20 cellular contexts compared by ENCODE assay signal in the genomic region with DNA sequence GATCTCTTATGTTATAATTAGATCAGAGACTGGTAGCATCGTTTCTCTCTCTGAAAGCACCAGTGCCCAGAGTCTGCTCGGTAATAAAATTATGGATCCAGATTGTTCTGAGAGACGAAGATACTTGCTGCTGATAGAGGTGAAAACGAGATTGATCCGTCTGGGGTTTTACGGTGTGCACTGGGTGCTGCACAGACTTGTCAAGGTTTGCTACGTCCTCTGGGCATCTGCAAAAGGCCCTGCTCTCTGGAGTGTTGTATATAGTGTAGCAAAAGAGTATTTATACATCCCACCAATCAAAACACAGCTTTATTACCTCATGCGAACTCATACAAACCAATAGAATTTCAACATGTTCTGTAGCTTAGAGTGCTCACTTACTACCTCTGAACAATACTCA.
A peak's percentile ranks its signal among the peaks of the same experiment; 100 is the strongest.
DNase-seq lines count a peak whose midpoint lies in the region; ATAC-seq, FAIRE-seq and TF ChIP-seq lines count a peak whose summit lies in the region.
"Had no signal": no experiment of that assay in that cellular context is flagged by ENCODE, and none has a peak within 500 bp of the region (broad histone marks: within the 10 kb centered on the region; RNA-seq: fewer than 3 reads in every experiment).

No MANE protein-coding gene starts in this region.

- H3K27me3 ChIP-seq in BE2C: no peaks in the 10 kb centered on the region
- peaks cover 4 to 13% of the 10 kb centered on the region in 2 experiments; a peak in 3 of 5 replicates for H3K27me3 ChIP-seq in K562 (ENCODE audit: control insufficient read depth in 2 of 2, insufficient read depth in 2 of 2, low read length in 2 of 2)
- no peaks in the 10 kb centered on the region for H3K27me3 ChIP-seq in dorsolateral prefrontal cortex
- H3K27me3 ChIP-seq in PC-3 (ENCODE audit: low read length): no peaks in the 10 kb centered on the region

- no peak overlapping the region for H3K4me2 ChIP-seq in OCI-LY7 (ENCODE audit: low read length)
- no peak overlapping the region for H3K4me2 ChIP-seq in K562 (ENCODE audit: insufficient read depth, low read length)
- H3K4me2 ChIP-seq in PC-3 (ENCODE audit: low read length): no peak overlapping the region

- H3K9me3 ChIP-seq in BE2C: no peaks in the 10 kb centered on the region
- no peaks in the 10 kb centered on the region for H3K9me3 ChIP-seq in OCI-LY7 (ENCODE audit: low read length)
- H3K9me3 ChIP-seq in K562 (replicated peaks; ENCODE audit: control insufficient read depth, insufficient read depth, low read depth, low read length): no peaks in the 10 kb centered on the region
- no peaks in the 10 kb centered on the region for H3K9me3 ChIP-seq in PC-3 (ENCODE audit: low read length)

- DNase-seq in DMS 273 (lab: John Stamatoyannopoulos, UW; ENCODE audit: unreplicated experiment): peak; percentile 26
- DNase-seq in DMS 273 treated with DMSO at 0.1 percent for 48 hours (lab: John Stamatoyannopoulos, UW): no peak
- DNase-seq in BE2C: peak; percentile 56
- DNase-seq in OCI-LY7 (ENCODE audit: low spot score): no peak
- DNase-seq in K562 (ENCODE audit: extremely low read depth in 1 of 4, low spot score in 3 of 4): no peak
- DNase-seq in dorsolateral prefrontal cortex: no peak
- no peak for DNase-seq in PC-3
- DNase-seq in NK-92 (lab: John Stamatoyannopoulos, UW; ENCODE audit: unreplicated experiment): no peak
- DNase-seq: Calu3; CD4-positive, alpha-beta memory T cell; GDM1; GOT3; NCI-H146; NCI-H2107; NCI-H446; NCI-H774; SHP77 treated with DMSO at 0.1 percent for 48 hours had no signal

- no peaks in the 10 kb centered on the region for H3K9me2 ChIP-seq in OCI-LY7 (ENCODE audit: insufficient read depth, low read length)
- no peaks in the 10 kb centered on the region for H3K9me2 ChIP-seq in PC-3 (replicated peaks; ENCODE audit: low read length)

- no peaks in the 10 kb centered on the region for H3K79me2 ChIP-seq in OCI-LY7 (ENCODE audit: insufficient read depth, low read depth, low read length)
- H3K79me2 ChIP-seq in K562 (ENCODE audit: control insufficient read depth, insufficient read depth, low read length): no peaks in the 10 kb centered on the region
- H3K79me2 ChIP-seq in PC-3 (ENCODE audit: low read length): no peaks in the 10 kb centered on the region

- TF ChIP-seq RAD21 in K562 (CRISPR knock-in tag; conservative IDR thresholded peaks at IDR 0.05 in 1 of 2, IDR thresholded peaks at IDR 0.05 in 1 of 2): no peak

- intact Hi-C loops in OCI-LY7 (cut with micrococcal nuclease; ENCODE audit: unreplicated experiment): no loop called here
- intact Hi-C loops in K562 (cut with micrococcal nuclease): no loop called here
- intact Hi-C loops in dorsolateral prefrontal cortex (cut with DNase I): no loop called here
- intact Hi-C loops in PC-3 (cut with micrococcal nuclease): no loop called here

- H3K9ac ChIP-seq in K562 (ENCODE audit: insufficient read depth in 1 of 2, low read depth in 2 of 2, low read length in 2 of 2): no peak overlapping the region
- H3K9ac ChIP-seq in PC-3 (ENCODE audit: low read length): no peak overlapping the region

- TF ChIP-seq CTCF in BE2C (IDR thresholded peaks at IDR 0.05; ENCODE audit: low read depth, low read length): no peak
- no peak for TF ChIP-seq CTCF in OCI-LY7 (conservative IDR thresholded peaks at IDR 0.05; ENCODE audit: low read length)
- TF ChIP-seq CTCF in K562 (IDR thresholded peaks at IDR 0.05 in 2 of 3, conservative IDR thresholded peaks at IDR 0.05 in 1 of 3; ENCODE audit: insufficient read depth in 2 of 3, low read depth in 1 of 3, low read length in 3 of 3): no peak
- no peak for TF ChIP-seq CTCF in dorsolateral prefrontal cortex (IDR thresholded peaks at IDR 0.05 in 54 of 56, conservative IDR thresholded peaks at IDR 0.05 in 2 of 56; ENCODE audit: low read depth in 1 of 56, partially characterized antibody in 56 of 56)
- no peak for TF ChIP-seq CTCF in PC-3 (conservative IDR thresholded peaks at IDR 0.05; ENCODE audit: low read depth, low read length)

- POLR2A ChIA-PET in OCI-LY7 (lab: Charles Lee): no interaction called here
- POLR2A ChIA-PET in K562 (lab: Yijun Ruan, JAX): interaction anchor here (1.4 to 1.5 kb wide), 3 partner anchors 10 to 36 kb away, joined by 3 to 4 read pairs (median 3); no protein-coding TSS in a partner anchor
- POLR2A ChIA-PET in PC-3 (lab: Charles Lee; ENCODE audit: unreplicated experiment): no interaction called here

- H2AFZ ChIP-seq in OCI-LY7 (ENCODE audit: low read length) (no peak overlapping the region), K562 (ENCODE audit: low read depth, low read length) (no peak overlapping the region), PC-3 (ENCODE audit: low read length) (no peak overlapping the region)

- no peaks in the 10 kb centered on the region for H3K36me3 ChIP-seq in BE2C
- H3K36me3 ChIP-seq in OCI-LY7 (ENCODE audit: insufficient read depth, low read length): no peaks in the 10 kb centered on the region
- H3K36me3 ChIP-seq in K562 (ENCODE audit: control insufficient read depth, insufficient read depth, low read length): no peaks in the 10 kb centered on the region
- no peaks in the 10 kb centered on the region for H3K36me3 ChIP-seq in PC-3 (ENCODE audit: low read depth, low read length)

- ATAC-seq in K562 (0 out of 3 replicates have a peak, but pooled peaks have one; percentile 42), PC-3 (no peak)

- in situ Hi-C loops in K562 (cut with MboI): no loop called here

- no peak for FAIRE-seq in K562 (lab: Jason Lieb, UNC)
- FAIRE-seq: GM12892, RCC 7860 had no signal

- no peaks in the 10 kb centered on the region for H4K20me1 ChIP-seq in OCI-LY7 (ENCODE audit: insufficient read depth, low read length)
- H4K20me1 ChIP-seq in K562 (replicated peaks; ENCODE audit: control insufficient read depth, insufficient read depth, low read length): no peaks in the 10 kb centered on the region
- no peaks in the 10 kb centered on the region for H4K20me1 ChIP-seq in PC-3 (ENCODE audit: low read length)

- H3K9me1 ChIP-seq in K562 (ENCODE audit: control insufficient read depth, insufficient read depth, low read length): no peaks in the 10 kb centered on the region

- no peak for TF ChIP-seq EP300 in K562 (IDR thresholded peaks at IDR 0.05; ENCODE audit: low read length)

- 2% methylated on average over 8 of the region's 8 CpGs for WGBS in K562 (ENCODE audit: insufficient coverage, low coverage, missing lambda C conversion rate)

- H3K4me1 ChIP-seq in BE2C: peaks cover 19% of the 10 kb centered on the region
- peaks cover 5% of the 10 kb centered on the region for H3K4me1 ChIP-seq in OCI-LY7 (ENCODE audit: insufficient read depth, low read length, poor library complexity, severe bottlenecking)
- no peaks in the 10 kb centered on the region for H3K4me1 ChIP-seq in K562 (replicated peaks in 1 of 2; ENCODE audit: control insufficient read depth in 2 of 2, insufficient read depth in 2 of 2, low read length in 2 of 2)
- no peaks in the 10 kb centered on the region for H3K4me1 ChIP-seq in PC-3 (ENCODE audit: insufficient read depth, low read length)

- no peak overlapping the region for H3K27ac ChIP-seq in OCI-LY7 (ENCODE audit: low read depth, low read length, poor library complexity, severe bottlenecking)
- H3K27ac ChIP-seq in K562 (ENCODE audit: extremely low read depth, low read depth, low read length): no peak overlapping the region
- H3K27ac ChIP-seq in dorsolateral prefrontal cortex: peak overlapping the region in 2 of 59 donors; percentile 3 to 9
- no peak overlapping the region for H3K27ac ChIP-seq in PC-3 (ENCODE audit: low read length)
- H3K27ac ChIP-seq: 22Rv1 had no signal

- CTCF ChIA-PET in OCI-LY7 (lab: Charles Lee; ENCODE audit: unreplicated experiment): interaction anchor here (0.9 kb wide), 1 partner anchor 9 kb away, joined by 3 read pairs; no protein-coding TSS in a partner anchor
- CTCF ChIA-PET in K562 (lab: Yijun Ruan, JAX; ENCODE audit: low intra/inter-chr PET ratio): no interaction called here
- CTCF ChIA-PET in PC-3 (lab: Charles Lee): no interaction called here

- TF ChIP-seq POLR2A in K562 (conservative IDR thresholded peaks at IDR 0.05): no peak

- BruUV-seq in OCI-LY7 (replicated peaks; lab: Mats Ljungman, UMichigan) (TSS peak; percentile 44), K562 (replicated peaks; lab: Mats Ljungman, UMichigan) (no TSS peak), PC-3 (replicated peaks; lab: Mats Ljungman, UMichigan) (no TSS peak)

- H3F3A ChIP-seq in PC-3 (ENCODE audit: low read length, unreplicated experiment): no peaks in the 10 kb centered on the region

- H3K4me3 ChIP-seq in BE2C (ENCODE audit: low read depth, low read length): peak overlapping the region; percentile 40
- no peak overlapping the region for H3K4me3 ChIP-seq in OCI-LY7 (ENCODE audit: low read depth, low read length, poor library complexity, severe bottlenecking)
- no peak overlapping the region for H3K4me3 ChIP-seq in K562
- H3K4me3 ChIP-seq in dorsolateral prefrontal cortex: peak overlapping the region in 5 of 59 donors; percentile 4 to 34 (median 7)
- H3K4me3 ChIP-seq in PC-3 (ENCODE audit: low read length): no peak overlapping the region

TF ChIP-seq in K562, 482 proteins besides CTCF, POLR2A, EP300 and RAD21:
- TF ChIP-seq SREBF1 (IDR thresholded peaks at IDR 0.05; ENCODE audit: borderline replicate concordance, low read depth, low read length) (no peak), CREM (IDR thresholded peaks at IDR 0.05; ENCODE audit: low read depth) (no peak), RBBP5 (IDR thresholded peaks at IDR 0.05; ENCODE audit: borderline replicate concordance, insufficient read depth, low read length, poor library complexity, severe bottlenecking) (no peak), POLR2AphosphoS2 (IDR thresholded peaks at IDR 0.05; ENCODE audit: low read length) (no peak), ZNF197 (CRISPR knock-in tag; IDR thresholded peaks at IDR 0.05; ENCODE audit: low read depth) (no peak)
- TF ChIP-seq, protein P1, sequence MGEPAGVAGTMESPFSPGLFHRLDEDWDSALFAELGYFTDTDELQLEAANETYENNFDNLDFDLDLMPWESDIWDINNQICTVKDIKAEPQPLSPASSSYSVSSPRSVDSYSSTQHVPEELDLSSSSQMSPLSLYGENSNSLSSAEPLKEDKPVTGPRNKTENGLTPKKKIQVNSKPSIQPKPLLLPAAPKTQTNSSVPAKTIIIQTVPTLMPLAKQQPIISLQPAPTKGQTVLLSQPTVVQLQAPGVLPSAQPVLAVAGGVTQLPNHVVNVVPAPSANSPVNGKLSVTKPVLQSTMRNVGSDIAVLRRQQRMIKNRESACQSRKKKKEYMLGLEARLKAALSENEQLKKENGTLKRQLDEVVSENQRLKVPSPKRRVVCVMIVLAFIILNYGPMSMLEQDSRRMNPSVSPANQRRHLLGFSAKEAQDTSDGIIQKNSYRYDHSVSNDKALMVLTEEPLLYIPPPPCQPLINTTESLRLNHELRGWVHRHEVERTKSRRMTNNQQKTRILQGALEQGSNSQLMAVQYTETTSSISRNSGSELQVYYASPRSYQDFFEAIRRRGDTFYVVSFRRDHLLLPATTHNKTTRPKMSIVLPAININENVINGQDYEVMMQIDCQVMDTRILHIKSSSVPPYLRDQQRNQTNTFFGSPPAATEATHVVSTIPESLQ (CRISPR knock-in tag; IDR thresholded peaks at IDR 0.05): no peak

Comparison
In these comparisons a context has a peak if more than half of its experiments do, and no peak if none do; other contexts are left out.
1. DNase-seq: peak in DMS 273 (single experiment) and BE2C (single experiment); none in DMS 273 treated with DMSO at 0.1 percent for 48 hours (single experiment), OCI-LY7 (single experiment), K562 (0 of 4), dorsolateral prefrontal cortex (0 of 10), PC-3 (single experiment) and NK-92 (single experiment).